ENCODE assay signal across 8 cellular contexts in the genomic region with DNA sequence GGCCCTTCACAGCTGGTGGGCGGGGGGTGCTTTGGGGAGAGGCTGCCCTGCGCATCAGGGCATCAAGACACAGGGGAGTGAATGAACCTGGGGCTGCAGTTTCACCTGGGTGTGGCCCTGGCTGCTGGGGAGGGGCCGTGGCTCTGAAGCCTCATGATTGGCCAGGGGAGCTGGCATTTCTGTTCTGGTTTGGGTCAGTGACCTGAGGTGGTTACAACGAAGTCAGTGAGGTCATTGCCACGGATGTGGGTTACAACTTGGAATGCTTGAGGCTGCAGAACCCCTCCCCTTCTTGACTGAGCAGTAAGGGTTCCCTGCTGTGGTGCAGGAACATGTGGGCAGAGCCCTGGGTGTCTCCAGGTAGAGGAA. TPM values are rescaled to one million over a fixed set of nuclear protein-coding genes. Genes with fewer than 3 reads are reported as not detected.
A peak's percentile ranks its signal among the peaks of the same experiment; 100 is the strongest.
DNase-seq lines count a peak whose midpoint lies in the region; ATAC-seq, FAIRE-seq and TF ChIP-seq lines count a peak whose summit lies in the region.

No MANE protein-coding gene starts in this region.

- no peak overlapping the region for H3K4me3 ChIP-seq in A549
- H3K4me3 ChIP-seq in Loucy (ENCODE audit: low read length, poor library complexity, severe bottlenecking): peak overlapping the region; percentile 30
- peak overlapping the region; percentile 24 for H3K4me3 ChIP-seq in naive thymus-derived CD4-positive, alpha-beta T cell (ENCODE audit: low read length)

- H3K9me2 ChIP-seq in Loucy (replicated peaks; ENCODE audit: low read depth, low read length): no peaks in the 10 kb centered on the region

- peaks cover 5% of the 10 kb centered on the region for H3K36me3 Mint-ChIP-seq in activated T-helper 17 cell treated with anti-CD3 and anti-CD28 coated beads, Interleukin-2, amount 50 U/mL, for 72 hours (ENCODE audit: low read depth)
- H3K36me3 Mint-ChIP-seq in naive thymus-derived CD4-positive, alpha-beta T cell: peaks cover 0 to 4% (median 0%) of the 10 kb centered on the region in 5 donors

- FAIRE-seq in A549 (lab: Jason Lieb, UNC): no peak

- TF ChIP-seq RAD21 in A549 (conservative IDR thresholded peaks at IDR 0.05 in 1 of 2, IDR thresholded peaks at IDR 0.05 in 1 of 2): no peak

- no peak for TF ChIP-seq POLR2A in A549 (IDR thresholded peaks at IDR 0.05; ENCODE audit: low read length)

- peak overlapping the region; percentile 20 for H3K9ac ChIP-seq in Loucy (ENCODE audit: low read depth, low read length, poor library complexity, severe bottlenecking)

- H3K9me3 ChIP-seq in A549 (no peaks in the 10 kb centered on the region), Loucy (ENCODE audit: insufficient read depth, low read depth, low read length) (no peaks in the 10 kb centered on the region)
- no peaks in the 10 kb centered on the region for H3K9me3 ChIP-seq in naive thymus-derived CD4-positive, alpha-beta T cell (ENCODE audit: control insufficient read depth in 2 of 3, low read length in 3 of 3)

- no peak for ATAC-seq in A549
- peak; percentile 51 for ATAC-seq in GM18909 (IDR thresholded peaks at IDR 0.05; ENCODE audit: poor library complexity, unreplicated experiment)
- peak; percentile 80 for ATAC-seq in activated T-helper 17 cell treated with anti-CD3 and anti-CD28 coated beads, Interleukin-2, amount 50 U/mL, for 72 hours (replicated peaks)
- peak; percentile 63 for ATAC-seq in naive thymus-derived CD4-positive, alpha-beta T cell
- no peak for ATAC-seq in HG02588 (IDR thresholded peaks at IDR 0.05; ENCODE audit: unreplicated experiment)

- H3K27me3 Mint-ChIP-seq in activated T-helper 17 cell treated with anti-CD3 and anti-CD28 coated beads, Interleukin-2, amount 50 U/mL, for 72 hours: no peaks in the 10 kb centered on the region
- no peaks in the 10 kb centered on the region for H3K27me3 Mint-ChIP-seq in naive thymus-derived CD4-positive, alpha-beta T cell

- H4K20me1 ChIP-seq in Loucy (ENCODE audit: insufficient read depth, low read length, poor library complexity, severe bottlenecking): no peaks in the 10 kb centered on the region

- POLR2A ChIA-PET in A549 (lab: Yijun Ruan, JAX): interaction anchor here (1.0 kb wide), 1 partner anchor 11 kb away, joined by 3 read pairs; no protein-coding TSS in a partner anchor
- POLR2A ChIA-PET in naive thymus-derived CD4-positive, alpha-beta T cell (lab: Charles Lee): interaction anchor here (0.6 to 7.1 kb wide), 5 partner anchors 11 to 111 kb away, joined by 3 to 83 read pairs (median 3); a partner anchor contains a TSS

- intact Hi-C loops in naive thymus-derived CD4-positive, alpha-beta T cell (cut with micrococcal nuclease): loop anchor here in 1 of 2 donors (1.0 to 10.0 kb wide), 4 partner anchors 11 to 531 kb away; a partner anchor contains a TSS

- no peaks in the 10 kb centered on the region for H3F3A ChIP-seq in Loucy (ENCODE audit: low read depth)

- CTCF ChIA-PET in A549 (lab: Yijun Ruan, JAX): interaction anchor here (1.1 to 2.5 kb wide), 5 partner anchors 8 to 27 kb away, joined by 5 to 12 read pairs (median 8); a partner anchor contains a TSS
- CTCF ChIA-PET in naive thymus-derived CD4-positive, alpha-beta T cell (lab: Charles Lee): interaction anchor here (0.7 to 1.0 kb wide), 2 partner anchors 13 to 1095 kb away, joined by 3 to 4 read pairs; a partner anchor contains a TSS

- no peaks in the 10 kb centered on the region for H3K36me3 ChIP-seq in Loucy (ENCODE audit: insufficient read depth, low read length)
- no peaks in the 10 kb centered on the region for H3K36me3 ChIP-seq in naive thymus-derived CD4-positive, alpha-beta T cell (ENCODE audit: control insufficient read depth in 2 of 3, insufficient read depth in 3 of 3, low read length in 3 of 3)

- H3K27me3 ChIP-seq in Loucy (ENCODE audit: insufficient read depth, low read length, poor library complexity, severe bottlenecking): no peaks in the 10 kb centered on the region
- no peaks in the 10 kb centered on the region for H3K27me3 ChIP-seq in naive thymus-derived CD4-positive, alpha-beta T cell (ENCODE audit: control insufficient read depth in 2 of 2, insufficient read depth in 2 of 2, low read length in 2 of 2)

- TF ChIP-seq EP300 in A549 (IDR thresholded peaks at IDR 0.05): no peak

- DNase-seq in A549 (ENCODE audit: low read depth in 1 of 2, low spot score in 1 of 2) (peak in 1 of 2 experiments; percentile 61), D341Med (ENCODE audit: low spot score) (no peak), midbrain (lab: John Stamatoyannopoulos, UW) (no peak)
- DNase-seq in naive thymus-derived CD4-positive, alpha-beta T cell: peak in 6 of 9 donors; percentile 43 to 67 (median 52)

- peaks cover 15% of the 10 kb centered on the region; the same call in 1 of the 2 replicates for H3K79me2 ChIP-seq in Loucy (ENCODE audit: insufficient read depth, low read length)

- peak overlapping the region; percentile 89 for H3K4me3 Mint-ChIP-seq in activated T-helper 17 cell treated with anti-CD3 and anti-CD28 coated beads, Interleukin-2, amount 50 U/mL, for 72 hours
- H3K4me3 Mint-ChIP-seq in naive thymus-derived CD4-positive, alpha-beta T cell: peak overlapping the region; percentile 10 to 87 (median 64)

- peak overlapping the region; percentile 90 for H3K27ac Mint-ChIP-seq in activated T-helper 17 cell treated with anti-CD3 and anti-CD28 coated beads, Interleukin-2, amount 50 U/mL, for 72 hours
- H3K27ac Mint-ChIP-seq in naive thymus-derived CD4-positive, alpha-beta T cell: peak overlapping the region; percentile 62 to 95 (median 79)

- H3K9me3 Mint-ChIP-seq in activated T-helper 17 cell treated with anti-CD3 and anti-CD28 coated beads, Interleukin-2, amount 50 U/mL, for 72 hours: no peaks in the 10 kb centered on the region
- H3K9me3 Mint-ChIP-seq in naive thymus-derived CD4-positive, alpha-beta T cell: no peaks in the 10 kb centered on the region

- H3K4me1 ChIP-seq in A549: peaks cover 41% of the 10 kb centered on the region
- peaks cover 60% of the 10 kb centered on the region for H3K4me1 ChIP-seq in Loucy (ENCODE audit: insufficient read depth, low read length, poor library complexity, severe bottlenecking)
- H3K4me1 ChIP-seq in naive thymus-derived CD4-positive, alpha-beta T cell (ENCODE audit: control insufficient read depth in 2 of 2, insufficient read depth in 2 of 2, low read length in 2 of 2): peaks cover 23 to 50% of the 10 kb centered on the region in 2 donors

- H3K27ac ChIP-seq in A549: peak overlapping the region in 1 of 2 experiments; percentile 98; a peak in 3 of 6 replicates
- H3K27ac ChIP-seq in naive thymus-derived CD4-positive, alpha-beta T cell (ENCODE audit: low read depth, low read length): no peak overlapping the region

- no peak overlapping the region for H2AFZ ChIP-seq in Loucy (ENCODE audit: low read length)

- TF ChIP-seq CTCF in A549 (IDR thresholded peaks at IDR 0.05) (no peak), Loucy (conservative IDR thresholded peaks at IDR 0.05; ENCODE audit: low read length) (no peak)

- peaks cover 32% of the 10 kb centered on the region for H3K4me1 Mint-ChIP-seq in activated T-helper 17 cell treated with anti-CD3 and anti-CD28 coated beads, Interleukin-2, amount 50 U/mL, for 72 hours
- H3K4me1 Mint-ChIP-seq in naive thymus-derived CD4-positive, alpha-beta T cell: peaks cover 30 to 53% (median 44%) of the 10 kb centered on the region in 7 donors

- WGBS in A549 (ENCODE audit: missing lambda C conversion rate): 33% methylated on average over 4 of the region's 5 CpGs

- H3K4me2 ChIP-seq in A549 (peak overlapping the region; percentile 99; the same call in 2 of the 3 replicates), Loucy (ENCODE audit: low read depth, low read length, poor library complexity, severe bottlenecking) (peak overlapping the region; percentile 83)

RNA-seq across cellular contexts. Expression of a gene that starts 3.0 kb away (rescaled TPM):
- polyA plus RNA-seq in A549 (2011; rRNA removed) (11.2 and 13.3 TPM in 2 replicates), A549 (2017; fragmentation: RNase III; extraction: RNeasy Plus Mini Kit Qiagen cat#74134 plus additional on column Dnase treatment) (23.3 to 34.7 TPM (median 29.8 TPM) in 3 replicates)
- 32.7 and 37.6 TPM in 2 replicates for polyA plus RNA-seq in A549 (2012; cell fraction: cytosol; rRNA removed)
- polyA plus RNA-seq in A549 (2012; cell fraction: nucleus; rRNA removed): 84.7 and 87.9 TPM in 2 replicates
- polyA minus RNA-seq in A549 (2011; rRNA and poly(A)+ RNA removed): 14.4 and 20.1 TPM in 2 replicates
- 10 to 100 TPM; 52.0 to 79.9 TPM for total RNA-seq in activated T-helper 17 cell treated with anti-CD3 and anti-CD28 coated beads, Interleukin-2, amount 50 U/mL, for 72 hours
- 10 to 100 TPM; 35.5 to 73.2 (median 47.3) TPM for total RNA-seq in naive thymus-derived CD4-positive, alpha-beta T cell
- 10 to 100 TPM; 22.2 to 33.2 TPM for polyA plus RNA-seq in naive thymus-derived CD4-positive, alpha-beta T cell

RNA-seq across cellular contexts. Expression of a gene that starts 13.4 kb away (rescaled TPM):
- polyA plus RNA-seq in A549 (2011; rRNA removed): 12.3 and 13.8 TPM in 2 replicates
- polyA plus RNA-seq in A549 (2012; cell fraction: cytosol; rRNA removed): 29.6 and 43.7 TPM in 2 replicates
- polyA plus RNA-seq in A549 (2012; cell fraction: nucleus; rRNA removed): 24.2 and 35.7 TPM in 2 replicates
- 16.1 to 18.8 TPM (median 16.5 TPM) in 3 replicates for polyA plus RNA-seq in A549 (2017; fragmentation: RNase III; extraction: RNeasy Plus Mini Kit Qiagen cat#74134 plus additional on column Dnase treatment)
- 10.3 and 14.7 TPM in 2 replicates for polyA minus RNA-seq in A549 (2011; rRNA and poly(A)+ RNA removed)
- 10 to 100 TPM; 38.6 to 49.4 TPM for total RNA-seq in activated T-helper 17 cell treated with anti-CD3 and anti-CD28 coated beads, Interleukin-2, amount 50 U/mL, for 72 hours
- total RNA-seq in naive thymus-derived CD4-positive, alpha-beta T cell: 10 to 100 TPM; 21.8 to 93.4 (median 23.6) TPM
- polyA plus RNA-seq in naive thymus-derived CD4-positive, alpha-beta T cell: 10 to 100 TPM; 55.2 to 66.8 TPM

RNA-seq across cellular contexts. Expression of a gene that starts 13.9 kb away (rescaled TPM):
- polyA plus RNA-seq in A549 (2011; rRNA removed): 0.54 and 0.98 TPM in 2 replicates
- polyA plus RNA-seq in A549 (2012; cell fraction: cytosol; rRNA removed): 0.44 and 0.76 TPM in 2 replicates
- polyA plus RNA-seq in A549 (2012; cell fraction: nucleus; rRNA removed): 2.1 and 2.3 TPM in 2 replicates
- 0.83 to 1.5 TPM (median 1.2 TPM) in 3 replicates for polyA plus RNA-seq in A549 (2017; fragmentation: RNase III; extraction: RNeasy Plus Mini Kit Qiagen cat#74134 plus additional on column Dnase treatment)
- polyA minus RNA-seq in A549 (2011; rRNA and poly(A)+ RNA removed): 1.2 and 2.0 TPM in 2 replicates
- total RNA-seq in activated T-helper 17 cell treated with anti-CD3 and anti-CD28 coated beads, Interleukin-2, amount 50 U/mL, for 72 hours: under 1 TPM; 0.48 to 0.56 TPM
- total RNA-seq in naive thymus-derived CD4-positive, alpha-beta T cell: 1 to 10 TPM in 3 of 5 experiments, under 1 TPM in 2; 0.75 to 6.1 (median 1.1) TPM
- 1 to 10 TPM in 1 of 2 donors, under 1 TPM in 1; 0.18 to 1.3 TPM for polyA plus RNA-seq in naive thymus-derived CD4-positive, alpha-beta T cell

RNA-seq across cellular contexts. Expression of a gene that starts 16.5 kb away (rescaled TPM):
- 0.13 and 0.19 TPM in 2 replicates for polyA plus RNA-seq in A549 (2011; rRNA removed)
- polyA plus RNA-seq in A549 (2012; cell fraction: cytosol; rRNA removed): 1.0 and 1.4 TPM in 2 replicates
- polyA plus RNA-seq in A549 (2012; cell fraction: nucleus; rRNA removed): 1.4 and 2.2 TPM in 2 replicates
- polyA plus RNA-seq in A549 (2017; fragmentation: RNase III; extraction: RNeasy Plus Mini Kit Qiagen cat#74134 plus additional on column Dnase treatment): 0.92 to 1.4 TPM (median 1.3 TPM) in 3 replicates
- 0.15 TPM in 1 of 2 replicates, not detected in the other for polyA minus RNA-seq in A549 (2011; rRNA and poly(A)+ RNA removed)
- under 1 TPM; 0.13 to 0.22 TPM for total RNA-seq in activated T-helper 17 cell treated with anti-CD3 and anti-CD28 coated beads, Interleukin-2, amount 50 U/mL, for 72 hours
- 1 to 10 TPM in 1 of 5 experiments, under 1 TPM in 1, not detected in 3; 0.20 to 1.7 TPM for total RNA-seq in naive thymus-derived CD4-positive, alpha-beta T cell
- polyA plus RNA-seq in naive thymus-derived CD4-positive, alpha-beta T cell: not detected

RNA-seq across cellular contexts. Expression of a gene that starts 18.2 kb away (rescaled TPM):
- polyA plus RNA-seq in A549 (2011; rRNA removed) (0.14 TPM in 1 of 2 replicates, not detected in the other), A549 (2017; fragmentation: RNase III; extraction: RNeasy Plus Mini Kit Qiagen cat#74134 plus additional on column Dnase treatment) (0.49 to 0.60 TPM (median 0.56 TPM) in 3 replicates)
- 1.6 and 2.3 TPM in 2 replicates for polyA plus RNA-seq in A549 (2012; cell fraction: cytosol; rRNA removed)
- 1.1 and 2.2 TPM in 2 replicates for polyA plus RNA-seq in A549 (2012; cell fraction: nucleus; rRNA removed)
- polyA minus RNA-seq in A549 (2011; rRNA and poly(A)+ RNA removed): not detected in 2 replicates
- under 1 TPM in 1 of 2 donors, not detected in 1; 0.71 TPM for total RNA-seq in activated T-helper 17 cell treated with anti-CD3 and anti-CD28 coated beads, Interleukin-2, amount 50 U/mL, for 72 hours
- under 1 TPM in 2 of 5 experiments, not detected in 3; 0.48 to 0.71 TPM for total RNA-seq in naive thymus-derived CD4-positive, alpha-beta T cell
- under 1 TPM; 0.47 to 0.75 TPM for polyA plus RNA-seq in naive thymus-derived CD4-positive, alpha-beta T cell

Comparison
In these comparisons a context has a peak if more than half of its experiments do, and no peak if none do; other contexts are left out.
1. ATAC-seq: peak in GM18909 (single experiment), activated T-helper 17 cell treated with anti-CD3 and anti-CD28 coated beads, Interleukin-2, amount 50 U/mL, for 72 hours (single experiment) and naive thymus-derived CD4-positive, alpha-beta T cell (single experiment); none in A549 (0 of 2) and HG02588 (single experiment).
2. DNase-seq: peak in naive thymus-derived CD4-positive, alpha-beta T cell (6 of 9); none in D341Med (single experiment) and midbrain (single experiment).